ENCODE assay signal across 20 cellular contexts in the genomic region with DNA sequence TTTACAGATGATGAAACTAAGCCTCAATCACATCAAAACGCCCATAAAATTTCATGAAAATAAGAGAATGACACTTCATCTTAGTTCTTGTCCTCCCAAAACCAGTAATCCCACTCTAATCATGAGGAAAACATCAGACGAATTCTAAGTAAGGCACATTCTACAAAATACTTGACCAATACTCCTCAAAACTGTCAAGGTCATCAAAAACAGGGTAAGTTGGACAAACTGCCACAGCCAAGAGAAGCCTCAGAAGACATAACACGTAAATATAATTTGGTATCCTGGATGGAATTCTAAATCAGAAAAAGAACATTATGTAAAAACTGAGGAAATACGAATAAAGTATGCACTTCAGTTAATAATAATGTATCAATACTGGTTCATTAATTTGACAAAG.
DNase-seq lines count a peak whose midpoint lies in the region; ATAC-seq, FAIRE-seq and TF ChIP-seq lines count a peak whose summit lies in the region.
"Had no signal": no experiment of that assay in that cellular context is flagged by ENCODE, and none has a peak within 500 bp of the region (broad histone marks: within the 10 kb centered on the region; RNA-seq: fewer than 3 reads in every experiment).

No MANE protein-coding gene starts in this region.

- in situ Hi-C loops in KBM-7 (cut with MboI; ENCODE audit: low pct_unique_long_range_greater_than_20kb, low sequenced_read_pairs): no loop called here

- H3K36me3 ChIP-seq in small intestine (ENCODE audit: control insufficient read depth in 2 of 2, insufficient read depth in 2 of 2, low read length in 2 of 2): no peaks in the 10 kb centered on the region
- H3K36me3 ChIP-seq: BLaER1 had no signal

- H3K4me1 ChIP-seq in small intestine (ENCODE audit: control insufficient read depth in 2 of 2, insufficient read depth in 1 of 2, low read depth in 1 of 2, low read length in 1 of 2): no peaks in the 10 kb centered on the region

- FAIRE-seq in H54 (lab: Jason Lieb, UNC): peak; percentile 30
- FAIRE-seq in small intestine (lab: Jason Lieb, UNC): peak; percentile 15
- FAIRE-seq: D721Med, GM12892 had no signal

- H3K27ac Mint-ChIP-seq in activated naive CD8-positive, alpha-beta T cell treated with anti-CD3 and anti-CD28 coated beads, Interleukin-2, amount 50 U/mL, for 24 hours: peak overlapping the region; percentile 40
- H3K27ac Mint-ChIP-seq in activated naive CD8-positive, alpha-beta T cell treated with anti-CD3 and anti-CD28 coated beads for 36 hours: no peak overlapping the region
- H3K27ac Mint-ChIP-seq: B cell; CD4-positive, CD25-positive, alpha-beta regulatory T cell had no signal

- no peak overlapping the region for H3K4me3 ChIP-seq in small intestine (ENCODE audit: low read depth in 1 of 2, low read length in 2 of 2)
- H3K4me3 ChIP-seq: BLaER1 had no signal

- no peaks in the 10 kb centered on the region for H3K9me3 ChIP-seq in small intestine (ENCODE audit: control insufficient read depth, low read depth)
- H3K9me3 ChIP-seq: BLaER1 had no signal

- H3K27me3 Mint-ChIP-seq in activated naive CD8-positive, alpha-beta T cell treated with anti-CD3 and anti-CD28 coated beads, Interleukin-2, amount 50 U/mL, for 24 hours: no peaks in the 10 kb centered on the region
- H3K27me3 Mint-ChIP-seq in activated naive CD8-positive, alpha-beta T cell treated with anti-CD3 and anti-CD28 coated beads for 36 hours: no peaks in the 10 kb centered on the region
- H3K27me3 Mint-ChIP-seq: B cell; CD4-positive, CD25-positive, alpha-beta regulatory T cell; CD8-positive, alpha-beta memory T cell had no signal

- peaks cover 1% of the 10 kb centered on the region for H3K36me3 Mint-ChIP-seq in activated naive CD8-positive, alpha-beta T cell treated with anti-CD3 and anti-CD28 coated beads, Interleukin-2, amount 50 U/mL, for 24 hours (ENCODE audit: low read depth)
- peaks cover 7% of the 10 kb centered on the region for H3K36me3 Mint-ChIP-seq in activated naive CD8-positive, alpha-beta T cell treated with anti-CD3 and anti-CD28 coated beads for 36 hours

- WGBS in small intestine, 3 donors: 91 to 93% (median 91%) methylated on average over 4 of the region's 4 CpGs

- no peak overlapping the region for H3K27ac ChIP-seq in small intestine (ENCODE audit: low read depth in 1 of 2, low read length in 1 of 2)
- H3K27ac ChIP-seq: BLaER1, C4-2B had no signal

- no peak for DNase-seq in activated naive CD8-positive, alpha-beta T cell treated with anti-CD3 and anti-CD28 coated beads, Interleukin-2, amount 50 U/mL, for 24 hours
- no peak for DNase-seq in activated naive CD8-positive, alpha-beta T cell treated with anti-CD3 and anti-CD28 coated beads for 36 hours
- DNase-seq in H54 (ENCODE audit: insufficient read length, low spot score): no peak
- DNase-seq in OCI-M1 (lab: John Stamatoyannopoulos, UW): peak; percentile 27
- DNase-seq in small intestine: no peak
- no peak for DNase-seq in DMS79 (lab: John Stamatoyannopoulos, UW)
- DNase-seq in KBM-7: no peak
- DNase-seq: CD4-positive, CD25-positive, alpha-beta regulatory T cell; CD8-positive, alpha-beta memory T cell; DMS 273 treated with DMSO at 0.1 percent for 48 hours; DMS79 treated with DMSO at 0.1 percent for 48 hours; GF-D8; GOT3; H7; HCEC 1CT had no signal

- TF ChIP-seq POLR2A in H54 (IDR thresholded peaks at IDR 0.05; ENCODE audit: low read depth, low read length): no peak

- H3K9me3 Mint-ChIP-seq in activated naive CD8-positive, alpha-beta T cell treated with anti-CD3 and anti-CD28 coated beads, Interleukin-2, amount 50 U/mL, for 24 hours: no peaks in the 10 kb centered on the region
- H3K9me3 Mint-ChIP-seq in activated naive CD8-positive, alpha-beta T cell treated with anti-CD3 and anti-CD28 coated beads for 36 hours: peaks cover 3% of the 10 kb centered on the region
- H3K9me3 Mint-ChIP-seq: CD4-positive, CD25-positive, alpha-beta regulatory T cell; CD8-positive, alpha-beta memory T cell had no signal

- H3K4me1 Mint-ChIP-seq in activated naive CD8-positive, alpha-beta T cell treated with anti-CD3 and anti-CD28 coated beads, Interleukin-2, amount 50 U/mL, for 24 hours: peaks cover 51% of the 10 kb centered on the region
- H3K4me1 Mint-ChIP-seq in activated naive CD8-positive, alpha-beta T cell treated with anti-CD3 and anti-CD28 coated beads for 36 hours: peaks cover 42% of the 10 kb centered on the region

- no peak for ATAC-seq in activated naive CD8-positive, alpha-beta T cell treated with anti-CD3 and anti-CD28 coated beads, Interleukin-2, amount 50 U/mL, for 24 hours

- H3K4me3 Mint-ChIP-seq in activated naive CD8-positive, alpha-beta T cell treated with anti-CD3 and anti-CD28 coated beads, Interleukin-2, amount 50 U/mL, for 24 hours: no peak overlapping the region
- H3K4me3 Mint-ChIP-seq in activated naive CD8-positive, alpha-beta T cell treated with anti-CD3 and anti-CD28 coated beads for 36 hours: no peak overlapping the region
- H3K4me3 Mint-ChIP-seq: B cell; CD8-positive, alpha-beta memory T cell had no signal

- H3K27me3 ChIP-seq in small intestine (ENCODE audit: control insufficient read depth in 2 of 2, insufficient read depth in 2 of 2, low read length in 2 of 2): no peaks in the 10 kb centered on the region
- H3K27me3 ChIP-seq: BLaER1 had no signal
